In the genomic region with DNA sequence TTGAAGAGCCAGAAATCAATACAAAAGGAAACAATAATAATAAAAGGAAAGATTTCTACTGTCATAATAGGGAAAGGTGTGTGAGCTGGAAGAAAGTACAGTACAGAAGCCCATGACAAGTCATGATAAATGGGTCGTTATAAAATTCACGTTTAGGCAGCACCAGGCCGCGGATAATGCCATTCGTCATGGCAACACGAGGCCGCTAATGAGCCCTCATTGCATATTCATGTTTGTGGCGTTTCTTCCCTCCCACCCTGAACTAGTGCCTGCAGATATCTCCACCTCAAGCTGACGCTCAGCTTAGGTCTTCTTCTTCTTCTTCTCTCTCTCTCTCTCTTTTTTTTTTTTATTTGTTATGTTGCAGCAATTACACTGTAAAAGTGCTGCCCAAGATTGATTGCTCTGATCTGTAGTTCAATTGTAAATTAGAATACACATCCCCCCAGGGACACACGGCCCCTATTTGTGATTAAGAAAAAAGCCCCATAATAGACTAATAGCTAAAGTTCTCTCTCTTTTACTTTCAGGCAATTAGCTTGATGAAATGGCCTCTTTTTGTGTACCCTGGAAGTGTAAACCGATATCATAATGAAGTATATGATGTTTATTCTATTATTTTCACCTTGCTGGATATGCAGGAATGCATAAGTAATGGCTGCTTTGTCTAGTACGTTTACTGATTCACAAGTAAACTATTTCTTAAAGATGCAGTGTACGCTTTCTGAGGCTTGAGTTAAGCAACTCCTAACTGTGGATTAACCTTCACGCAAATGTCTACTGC, we compare ENCODE assay signal across 14 cellular contexts.
DNase-seq lines count a peak whose midpoint lies in the region; ATAC-seq and TF ChIP-seq lines count a peak whose summit lies in the region.
"Had no signal": no experiment of that assay in that cellular context is flagged by ENCODE, and none has a peak within 500 bp of the region (broad histone marks: within the 10 kb centered on the region; RNA-seq: fewer than 3 reads in every experiment).

No MANE protein-coding gene starts in this region.

- H3K4me3 ChIP-seq in HCT116 (replicated peaks in 1 of 2; ENCODE audit: low read depth in 1 of 2, low read length in 2 of 2), result no peak overlapping the region
- peak overlapping the region; percentile 58 for H3K4me3 ChIP-seq in SK-N-MC
- H3K4me3 ChIP-seq in fibroblast of the aortic adventitia (ENCODE audit: low read depth, low read length), result no peak overlapping the region
- H3K4me3 ChIP-seq in smooth muscle cell, result no peak overlapping the region
- H3K4me3 ChIP-seq: colonic mucosa, MG63 had no signal

- no peak for ATAC-seq in HCT116
- no peak for ATAC-seq in GM21717 (IDR thresholded peaks at IDR 0.05; ENCODE audit: unreplicated experiment)
- no peak for ATAC-seq in HG03159 (IDR thresholded peaks at IDR 0.05; ENCODE audit: unreplicated experiment)
- ATAC-seq: activated naive CD4-positive, alpha-beta T cell treated with anti-CD3 and anti-CD28 coated beads, Interleukin-2, amount 50 U/mL, for 72 hours; left colon had no signal

- H3K9ac ChIP-seq in HCT116 (ENCODE audit: low read length) (peak overlapping the region; percentile 34), SK-N-MC (ENCODE audit: insufficient read length) (no peak overlapping the region), smooth muscle cell (ENCODE audit: low read depth) (no peak overlapping the region)

- WGBS in smooth muscle cell (ENCODE audit: low lambda C conversion rate), result 60% methylated on average over 14 of the region's 14 CpGs

- H3K4me1 ChIP-seq in HCT116 (ENCODE audit: control insufficient read depth in 1 of 2, insufficient read depth in 2 of 2, low read length in 2 of 2), result peaks cover 66 to 99% of the 10 kb centered on the region in 2 experiments
- peaks cover 11% of the 10 kb centered on the region for H3K4me1 ChIP-seq in smooth muscle cell (ENCODE audit: low read depth)
- H3K4me1 ChIP-seq: colonic mucosa had no signal

- no peaks in the 10 kb centered on the region for H4K20me1 ChIP-seq in HCT116 (ENCODE audit: insufficient read depth)
- H4K20me1 ChIP-seq in smooth muscle cell (ENCODE audit: low read depth), result no peaks in the 10 kb centered on the region

- H3K79me2 ChIP-seq in HCT116 (ENCODE audit: insufficient read depth, low read length), result no peaks in the 10 kb centered on the region
- H3K79me2 ChIP-seq in smooth muscle cell (ENCODE audit: low read depth), result no peaks in the 10 kb centered on the region

- POLR2A ChIA-PET in HCT116 (lab: Charles Lee), result interaction anchor here (1.5 kb wide), 1 partner anchor 17 kb away, joined by 3 read pairs; no protein-coding TSS in a partner anchor

- H2AFZ ChIP-seq in HCT116 (ENCODE audit: low read depth, low read length, poor library complexity, severe bottlenecking), result no peak overlapping the region
- no peak overlapping the region for H2AFZ ChIP-seq in smooth muscle cell (ENCODE audit: low read depth)

- H3K4me2 ChIP-seq in HCT116 (ENCODE audit: low read length) (peak overlapping the region; percentile 42), smooth muscle cell (no peak overlapping the region)

- intact Hi-C loops in HCT116 (cut with micrococcal nuclease), result no loop called here

- no peak for DNase-seq in HCT116 (ENCODE audit: low read depth, low spot score)
- peak; percentile 68 for DNase-seq in SK-N-MC (ENCODE audit: low read depth, low spot score)
- DNase-seq in fibroblast of the aortic adventitia (ENCODE audit: low read depth), result peak; percentile 40
- no peak for DNase-seq in smooth muscle cell (lab: John Stamatoyannopoulos, UW; ENCODE audit: unreplicated experiment)
- DNase-seq in putamen (ENCODE audit: low spot score), result no peak
- DNase-seq: CD8-positive, alpha-beta memory T cell; colonic mucosa; left colon; MG63; NCI-H2227 treated with DMSO at 0.1 percent for 48 hours; RPMI8226 had no signal

- H3K9me2 ChIP-seq in HCT116 (ENCODE audit: insufficient read depth), result no peaks in the 10 kb centered on the region

- peaks cover 10% of the 10 kb centered on the region for H3F3A ChIP-seq in smooth muscle cell (ENCODE audit: low read depth)

- H3K36me3 ChIP-seq in HCT116 (ENCODE audit: control insufficient read depth in 1 of 2, insufficient read depth in 2 of 2, low read length in 2 of 2) (0 out of 4 replicates have a peak, but pooled peaks cover 0 to 7% of the 10 kb centered on the region in 2 experiments), SK-N-MC (ENCODE audit: insufficient read depth, low read length) (0 out of 2 replicates have a peak, but pooled peaks cover 5% of the 10 kb centered on the region), smooth muscle cell (ENCODE audit: low read depth) (no peaks in the 10 kb centered on the region)
- H3K36me3 ChIP-seq: colonic mucosa, MG63 had no signal

- CTCF ChIA-PET in HCT116 (lab: Charles Lee), result no interaction called here

- TF ChIP-seq RAD21 in HCT116 (IDR thresholded peaks at IDR 0.05; ENCODE audit: low read depth), result no peak

- RAD21 ChIA-PET in HCT116 (lab: Charles Lee; ENCODE audit: low non-redundant PET in 1 of 2, low total read pairs in 2 of 2, uncharacterized antibody in 2 of 2, unreplicated experiment in 2 of 2), result no interaction called here

- H3K27ac ChIP-seq in HCT116 (ENCODE audit: low read depth, low read length) (peak overlapping the region; percentile 34), SK-N-MC (peak overlapping the region; percentile 38; the same call in 1 of the 2 replicates), smooth muscle cell (ENCODE audit: low read depth) (peak overlapping the region; percentile 18)
- H3K27ac ChIP-seq: colonic mucosa had no signal

- H3K9me3 ChIP-seq in HCT116 (ENCODE audit: control insufficient read depth in 1 of 2, insufficient read depth in 1 of 2, low read depth in 1 of 2, low read length in 2 of 2), result no peaks in the 10 kb centered on the region
- H3K9me3 ChIP-seq in SK-N-MC (ENCODE audit: low read depth, low read length), result no peaks in the 10 kb centered on the region
- H3K9me3 ChIP-seq in smooth muscle cell (replicated peaks; ENCODE audit: low read depth), result no peaks in the 10 kb centered on the region
- H3K9me3 ChIP-seq: colonic mucosa had no signal

- H3K27me3 ChIP-seq in HCT116 (ENCODE audit: insufficient read depth, low read length) (no peaks in the 10 kb centered on the region), smooth muscle cell (ENCODE audit: low read depth) (no peaks in the 10 kb centered on the region)
- H3K27me3 ChIP-seq: colonic mucosa, MG63 had no signal

- BruUV-seq in HCT116 (replicated peaks; lab: Mats Ljungman, UMichigan), result no TSS peak

- no peak for TF ChIP-seq POLR2A in HCT116 (IDR thresholded peaks at IDR 0.05; ENCODE audit: borderline replicate concordance, extremely low read depth, insufficient read depth, insufficient read length)

- TF ChIP-seq CTCF in HCT116 (IDR thresholded peaks at IDR 0.05 in 2 of 3, conservative IDR thresholded peaks at IDR 0.05 in 1 of 3; ENCODE audit: borderline replicate concordance in 1 of 3, insufficient read depth in 1 of 3, low read depth in 2 of 3, low read length in 2 of 3) (no peak), fibroblast of the aortic adventitia (IDR thresholded peaks at IDR 0.05; ENCODE audit: insufficient read depth, low read length) (no peak), smooth muscle cell (IDR thresholded peaks at IDR 0.05; ENCODE audit: borderline replicate concordance, insufficient read depth, poor library complexity, severe bottlenecking) (no peak)

TF ChIP-seq in HCT116, 20 proteins besides CTCF, POLR2A, EP300 and RAD21:
- TF ChIP-seq, protein P1, sequence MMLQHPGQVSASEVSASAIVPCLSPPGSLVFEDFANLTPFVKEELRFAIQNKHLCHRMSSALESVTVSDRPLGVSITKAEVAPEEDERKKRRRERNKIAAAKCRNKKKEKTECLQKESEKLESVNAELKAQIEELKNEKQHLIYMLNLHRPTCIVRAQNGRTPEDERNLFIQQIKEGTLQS (IDR thresholded peaks at IDR 0.05), result no peak
- peak; percentile 28; the same call in 1 of the 2 replicates for TF ChIP-seq FOSL1 (IDR thresholded peaks at IDR 0.05; ENCODE audit: low read depth)

Comparison
In these comparisons a context has a peak if more than half of its experiments do, and no peak if none do; other contexts are left out.
1. DNase-seq: peak in SK-N-MC (single experiment) and fibroblast of the aortic adventitia (single experiment); none in HCT116 (single experiment), smooth muscle cell (single experiment) and putamen (single experiment).
2. Peak in every context shown above with its lines, with median percentiles within 50 percentile points of each other: H3K27ac ChIP-seq.